Comparison of ENCODE assay signal across 1 cellular context in genomic region chr22:38788846-38789245, GRCh38.
TF ChIP-seq lines count a peak whose summit lies in the region.

No MANE protein-coding gene starts in this region.

TF ChIP-seq in IMR-90, 13 proteins besides CTCF, POLR2A, EP300 and RAD21 (continued from another document):
- TF ChIP-seq ELK1 (IDR thresholded peaks at IDR 0.05; ENCODE audit: borderline replicate concordance, low read depth, low read length), result no peak
- TF ChIP-seq USF2 (IDR thresholded peaks at IDR 0.05; ENCODE audit: low read depth, low read length), result no peak
- no peak for TF ChIP-seq FOS (IDR thresholded peaks at IDR 0.05; ENCODE audit: low read depth, low read length)
- TF ChIP-seq SMC3 (IDR thresholded peaks at IDR 0.05; ENCODE audit: low read depth, low read length), result no peak
- no peak for TF ChIP-seq NFE2L2 (IDR thresholded peaks at IDR 0.05; ENCODE audit: low read depth, low read length)
- TF ChIP-seq RCOR1 (IDR thresholded peaks at IDR 0.05; ENCODE audit: insufficient replicate concordance, low read length), result no peak
